ENCODE assay signal across 8 cellular contexts in the genomic region with DNA sequence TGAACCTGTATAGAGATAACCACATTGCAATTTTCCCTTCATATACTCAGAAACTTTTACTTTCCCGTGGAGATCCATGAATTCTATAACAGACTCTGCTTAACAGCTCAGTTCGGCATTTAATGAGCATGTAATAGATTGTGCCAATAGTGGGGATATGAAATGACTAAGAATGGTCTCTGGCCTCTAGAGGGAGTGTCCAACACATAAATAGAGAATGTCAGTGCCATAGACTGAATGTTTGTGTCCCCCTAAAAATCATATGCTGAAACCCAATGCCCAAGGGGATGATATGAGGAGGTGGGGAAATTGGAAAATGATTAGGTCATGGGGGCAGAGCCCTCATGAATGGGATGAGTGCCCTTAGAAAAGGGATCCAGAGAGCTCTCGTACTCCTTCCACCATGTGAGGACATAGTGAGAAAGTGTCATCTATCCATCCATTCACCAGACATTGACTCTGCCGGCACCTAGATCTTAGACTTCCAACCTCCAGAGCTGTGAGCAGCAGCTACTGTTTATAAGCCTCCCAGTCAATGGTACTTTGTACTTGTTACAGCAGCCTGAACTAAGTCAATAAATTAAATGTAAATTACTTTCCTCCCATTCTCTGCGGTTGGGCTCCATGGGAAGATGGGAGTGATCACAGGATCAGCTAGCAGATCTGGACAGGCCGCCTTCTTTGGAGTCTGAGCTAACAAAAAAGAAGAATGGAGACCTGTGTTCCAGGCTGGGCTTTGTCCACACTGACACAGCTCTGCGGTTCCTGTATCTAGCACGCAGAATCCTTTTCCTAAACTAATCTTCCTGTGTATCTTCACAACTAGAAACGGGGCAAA. TPM values are rescaled to one million over a fixed set of nuclear protein-coding genes. Genes with fewer than 3 reads are reported as not detected.
DNase-seq lines count a peak whose midpoint lies in the region; ATAC-seq, FAIRE-seq and TF ChIP-seq lines count a peak whose summit lies in the region.

No MANE protein-coding gene starts in this region.

- H3K9me3 Mint-ChIP-seq in osteocyte (ENCODE audit: unreplicated experiment), result no peaks in the 10 kb centered on the region
- H3K9me3 Mint-ChIP-seq in activated naive CD4-positive, alpha-beta T cell treated with anti-CD3 and anti-CD28 coated beads, Interleukin-2, amount 50 U/mL, for 72 hours, result no peaks in the 10 kb centered on the region

- DNase-seq in A549 (ENCODE audit: low read depth in 1 of 2, low spot score in 1 of 2), result peak; percentile 6 to 19
- no peak for DNase-seq in GM12878 (ENCODE audit: low read depth, low spot score)
- no peak for DNase-seq in osteocyte (ENCODE audit: extremely low spot score, unreplicated experiment)
- no peak for DNase-seq in activated naive CD4-positive, alpha-beta T cell treated with anti-CD3 and anti-CD28 coated beads, Interleukin-2, amount 50 U/mL, for 72 hours (ENCODE audit: low spot score in 2 of 2)
- DNase-seq in NCI-H1436 (lab: John Stamatoyannopoulos, UW), result no peak

- H3K79me2 ChIP-seq in Loucy (ENCODE audit: insufficient read depth, low read length), result no peaks in the 10 kb centered on the region
- H3K79me2 ChIP-seq in GM12878 (ENCODE audit: control insufficient read depth, insufficient read depth, low read length), result no peaks in the 10 kb centered on the region

- no TSS peak for BruUV-seq in GM12878 (replicated peaks; lab: Mats Ljungman, UMichigan)

- no peak overlapping the region; the same call in 1 of the 2 replicates for H2AFZ ChIP-seq in Loucy (ENCODE audit: low read length)
- no peak overlapping the region for H2AFZ ChIP-seq in GM12878 (ENCODE audit: control insufficient read depth, low read depth, low read length)

- POLR2A ChIA-PET in A549 (lab: Yijun Ruan, JAX), result no interaction called here
- POLR2A ChIA-PET in GM12878 (lab: Charles Lee), result no interaction called here

- no peaks in the 10 kb centered on the region for H3K9me2 ChIP-seq in Loucy (replicated peaks; ENCODE audit: low read depth, low read length)

- no peaks in the 10 kb centered on the region for H3K36me3 Mint-ChIP-seq in osteocyte (ENCODE audit: unreplicated experiment)
- no peaks in the 10 kb centered on the region for H3K36me3 Mint-ChIP-seq in activated naive CD4-positive, alpha-beta T cell treated with anti-CD3 and anti-CD28 coated beads, Interleukin-2, amount 50 U/mL, for 72 hours

- no peak overlapping the region for H3K4me3 Mint-ChIP-seq in osteocyte (ENCODE audit: unreplicated experiment)

- H3K4me2 ChIP-seq in A549 (no peak overlapping the region), Loucy (ENCODE audit: low read depth, low read length, poor library complexity, severe bottlenecking) (peak overlapping the region; percentile 44), GM12878 (ENCODE audit: control insufficient read depth, insufficient read depth) (no peak overlapping the region)

- TF ChIP-seq RAD21 in A549 (conservative IDR thresholded peaks at IDR 0.05 in 1 of 2, IDR thresholded peaks at IDR 0.05 in 1 of 2) (peak; percentile 47 to 54; a peak in 4 of 5 replicates), GM12878 (IDR thresholded peaks at IDR 0.05; ENCODE audit: insufficient read depth, low read depth, low read length) (peak; percentile 43; the same call in 1 of the 2 replicates)

- in situ Hi-C loops in GM12878 (cut with MboI), result no loop called here

- H3K27ac ChIP-seq in A549 (no peak overlapping the region), GM12878 (ENCODE audit: control insufficient read depth, insufficient read depth) (no peak overlapping the region)

- H4K20me1 ChIP-seq in Loucy (ENCODE audit: insufficient read depth, low read length, poor library complexity, severe bottlenecking), result no peaks in the 10 kb centered on the region
- no peaks in the 10 kb centered on the region for H4K20me1 ChIP-seq in GM12878 (ENCODE audit: control insufficient read depth, insufficient read depth)

- TF ChIP-seq CTCF in A549 (IDR thresholded peaks at IDR 0.05) (peak; percentile 42), Loucy (conservative IDR thresholded peaks at IDR 0.05; ENCODE audit: low read length) (peak; percentile 79), GM12878 (IDR thresholded peaks at IDR 0.05 in 2 of 3, conservative IDR thresholded peaks at IDR 0.05 in 1 of 3; ENCODE audit: control insufficient read depth in 2 of 3, extremely low read depth in 1 of 3, insufficient read depth in 1 of 3, low read depth in 3 of 3, low read length in 3 of 3) (peak; percentile 29 to 46 (median 39); a peak in 5 of 6 replicates), osteocyte (IDR thresholded peaks at IDR 0.05) (peak; percentile 60)

- RAD21 ChIA-PET in GM12878 (lab: Charles Lee; ENCODE audit: unreplicated experiment), result interaction anchor here (0.8 kb wide), 1 partner anchor 277 kb away, joined by 3 read pairs; no protein-coding TSS in a partner anchor

- peaks cover 6% of the 10 kb centered on the region for H3K4me1 Mint-ChIP-seq in osteocyte (ENCODE audit: unreplicated experiment)

- H3K36me3 ChIP-seq in Loucy (ENCODE audit: insufficient read depth, low read length) (no peaks in the 10 kb centered on the region), GM12878 (ENCODE audit: control insufficient read depth in 2 of 2, insufficient read depth in 2 of 2, low read length in 1 of 2) (no peaks in the 10 kb centered on the region)

- peaks cover 13% of the 10 kb centered on the region for H3K4me1 ChIP-seq in A549
- peaks cover 58% of the 10 kb centered on the region for H3K4me1 ChIP-seq in Loucy (ENCODE audit: insufficient read depth, low read length, poor library complexity, severe bottlenecking)
- no peaks in the 10 kb centered on the region for H3K4me1 ChIP-seq in GM12878 (ENCODE audit: control insufficient read depth, insufficient read depth, low read length)

- no peak for FAIRE-seq in A549 (lab: Jason Lieb, UNC)
- FAIRE-seq in GM12878 (lab: Jason Lieb, UNC), result peak; percentile 74

- TF ChIP-seq POLR2A in A549 (IDR thresholded peaks at IDR 0.05; ENCODE audit: low read length) (no peak), GM12878 (IDR thresholded peaks at IDR 0.05; ENCODE audit: low read depth, low read length) (no peak)

- CTCF ChIA-PET in A549 (lab: Yijun Ruan, JAX), result interaction anchor here (0.6 to 1.7 kb wide), 15 partner anchors 9 to 351 kb away, joined by 3 to 8 read pairs (median 3); partner anchors contain the start of gene ABRAXAS1
- CTCF ChIA-PET in GM12878 (lab: Yijun Ruan, JAX), result interaction anchor here (0.6 to 1.8 kb wide), 10 partner anchors 8 to 284 kb away, joined by 3 to 6 read pairs (median 3); no protein-coding TSS in a partner anchor

- H3K4me3 ChIP-seq in A549 (no peak overlapping the region), Loucy (ENCODE audit: low read length, poor library complexity, severe bottlenecking) (no peak overlapping the region), GM12878 (no peak overlapping the region)

- WGBS in A549 (ENCODE audit: missing lambda C conversion rate), result 78% methylated on average over 9 of the region's 9 CpGs
- 60% methylated on average over 9 of the region's 9 CpGs for WGBS in GM12878 (ENCODE audit: insufficient coverage, insufficient replicate concordance, low lambda C conversion rate, missing lambda C conversion rate)

- H3K27me3 Mint-ChIP-seq in osteocyte (ENCODE audit: unreplicated experiment), result peaks cover 15% of the 10 kb centered on the region

- 0 out of 2 replicates have a peak, but pooled peaks cover 3% of the 10 kb centered on the region for H3F3A ChIP-seq in Loucy (ENCODE audit: low read depth)

- SMC1A ChIA-PET in GM12878 (lab: Charles Lee; ENCODE audit: uncharacterized antibody, unreplicated experiment), result interaction anchor here (0.6 to 1.3 kb wide), 4 partner anchors 12 to 546 kb away, joined by 3 to 5 read pairs (median 4); no protein-coding TSS in a partner anchor

- H3K27me3 ChIP-seq in Loucy (ENCODE audit: insufficient read depth, low read length, poor library complexity, severe bottlenecking) (no peaks in the 10 kb centered on the region), GM12878 (replicated peaks in 1 of 2; ENCODE audit: control insufficient read depth in 2 of 2, insufficient read depth in 2 of 2, low read length in 1 of 2) (no peaks in the 10 kb centered on the region)

- TF ChIP-seq EP300 in A549 (IDR thresholded peaks at IDR 0.05) (no peak), GM12878 (IDR thresholded peaks at IDR 0.05; ENCODE audit: borderline replicate concordance in 1 of 2, control insufficient read depth in 1 of 2, low read depth in 2 of 2, low read length in 2 of 2) (no peak)

- intact Hi-C loops in GM12878 (cut with micrococcal nuclease; ENCODE audit: unreplicated experiment), result loop anchor here (5.0 kb wide), 2 partner anchors 80 to 280 kb away; no protein-coding TSS in a partner anchor

- no peaks in the 10 kb centered on the region for H3K9me3 ChIP-seq in A549
- H3K9me3 ChIP-seq in Loucy (ENCODE audit: insufficient read depth, low read depth, low read length), result no peaks in the 10 kb centered on the region
- H3K9me3 ChIP-seq in GM12878 (replicated peaks; ENCODE audit: control insufficient read depth, insufficient read depth, low read length), result no peaks in the 10 kb centered on the region

- no peak overlapping the region for H3K27ac Mint-ChIP-seq in osteocyte (ENCODE audit: unreplicated experiment)
- H3K27ac Mint-ChIP-seq in activated naive CD4-positive, alpha-beta T cell treated with anti-CD3 and anti-CD28 coated beads, Interleukin-2, amount 50 U/mL, for 72 hours, result no peak overlapping the region

- H3K9ac ChIP-seq in Loucy (ENCODE audit: low read depth, low read length, poor library complexity, severe bottlenecking) (peak overlapping the region; percentile 55), GM12878 (ENCODE audit: control insufficient read depth, insufficient read depth, low read length) (no peak overlapping the region)

- ATAC-seq in A549, result peak; percentile 74 to 85; a peak in 4 of 6 replicates
- ATAC-seq in GM18519 (IDR thresholded peaks at IDR 0.05; ENCODE audit: low FRiP score, unreplicated experiment), result peak; percentile 77
- ATAC-seq in GM12878, result peak; percentile 88
- no peak for ATAC-seq in activated naive CD4-positive, alpha-beta T cell treated with anti-CD3 and anti-CD28 coated beads, Interleukin-2, amount 50 U/mL, for 72 hours
- no peak for ATAC-seq in GM21423 (IDR thresholded peaks at IDR 0.05; ENCODE audit: unreplicated experiment)

RNA-seq across cellular contexts. Expression of gene HPSE, which starts 28.1 kb away (rescaled TPM):
- polyA plus RNA-seq in A549 (2011; rRNA removed) (1.5 and 1.7 TPM in 2 replicates), A549 (2017; fragmentation: RNase III; extraction: RNeasy Plus Mini Kit Qiagen cat#74134 plus additional on column Dnase treatment) (0.72 to 0.94 TPM (median 0.81 TPM) in 3 replicates), GM12878 (2011; rRNA removed) (0.60 and 0.98 TPM in 2 replicates), GM12878 (2014; fragmentation: Illumina TruSeq; extraction: Trizol) (0.51 and 0.65 TPM in 2 replicates), GM12878 (2014; fragmentation: Nextera tagmentation; extraction: Ambion mirVana) (under 1 TPM; 0.16 to 0.29 TPM), GM12878 (2014; rRNA removed) (0.47 and 0.56 TPM in 2 replicates), GM12878 (2016; fragmentation: Nextera tagmentation; extraction: Ambion mirVana) (under 1 TPM; 0.88 to 0.89 TPM)
- polyA plus RNA-seq in A549 (2012; cell fraction: cytosol; rRNA removed), result 0.48 and 0.65 TPM in 2 replicates
- polyA plus RNA-seq in A549 (2012; cell fraction: nucleus; rRNA removed), result 0.59 and 0.69 TPM in 2 replicates
- polyA minus RNA-seq in A549 (2011; rRNA and poly(A)+ RNA removed), result 0.39 and 0.70 TPM in 2 replicates
- total RNA-seq in GM12878 (2013; cell fraction: nucleolus; rRNA removed), result not detected in 2 replicates
- total RNA-seq in GM12878 (2014; rRNA removed) (0.44 and 0.51 TPM in 2 replicates), GM12878 (2014; rRNA removed; fragmentation: Illumina TruSeq; extraction: Trizol) (0.40 and 0.55 TPM in 2 replicates), GM12878 (2021) (0.67 and 0.85 TPM in 2 replicates), osteocyte (4.9 and 6.1 TPM in 2 replicates)
- polyA plus RNA-seq in GM12878 (2011; ENCODE audit: low read depth), result 0.10 TPM
- polyA plus RNA-seq in GM12878 (2011; cell fraction: cytosol; rRNA removed), result 0.37 and 0.48 TPM in 2 replicates
- 0.35 and 0.39 TPM in 2 replicates for polyA plus RNA-seq in GM12878 (2011; cell fraction: nucleus; rRNA removed)
- polyA plus RNA-seq in GM12878 (2012), result 0.22 and 0.39 TPM in 2 replicates
- 0.88 and 1.0 TPM in 2 replicates for polyA minus RNA-seq in GM12878 (2011; rRNA and poly(A)+ RNA removed)
- polyA minus RNA-seq in GM12878 (2011; cell fraction: cytosol; rRNA and poly(A)+ RNA removed), result 0.27 TPM in 1 of 2 replicates, not detected in the other
- 0.12 and 0.38 TPM in 2 replicates for polyA minus RNA-seq in GM12878 (2011; cell fraction: nucleus; rRNA and poly(A)+ RNA removed)
- 10 to 100 TPM; 13.1 to 17.4 TPM for total RNA-seq in activated naive CD4-positive, alpha-beta T cell treated with anti-CD3 and anti-CD28 coated beads, Interleukin-2, amount 50 U/mL, for 72 hours

Comparison
In these comparisons a context has a peak if more than half of its experiments do, and no peak if none do; other contexts are left out.
1. ATAC-seq: peak in A549 (2 of 2), GM18519 (single experiment) and GM12878 (single experiment); none in activated naive CD4-positive, alpha-beta T cell treated with anti-CD3 and anti-CD28 coated beads, Interleukin-2, amount 50 U/mL, for 72 hours (0 of 2) and GM21423 (single experiment).
2. DNase-seq: peak in A549 (2 of 2); none in GM12878 (single experiment), osteocyte (single experiment), activated naive CD4-positive, alpha-beta T cell treated with anti-CD3 and anti-CD28 coated beads, Interleukin-2, amount 50 U/mL, for 72 hours (0 of 2) and NCI-H1436 (single experiment).
3. Of the 24 proteins assayed by ChIP-seq in both GM12878 and A549: peak only in GM12878: SMC3; only in A549: none; in both: CTCF and RAD21; in neither: 21.
4. Peak in every context shown above with its lines, with median percentiles within 50 percentile points of each other: CTCF ChIP-seq.